ENCODE assay signal across 10 cellular contexts in the genomic region with DNA sequence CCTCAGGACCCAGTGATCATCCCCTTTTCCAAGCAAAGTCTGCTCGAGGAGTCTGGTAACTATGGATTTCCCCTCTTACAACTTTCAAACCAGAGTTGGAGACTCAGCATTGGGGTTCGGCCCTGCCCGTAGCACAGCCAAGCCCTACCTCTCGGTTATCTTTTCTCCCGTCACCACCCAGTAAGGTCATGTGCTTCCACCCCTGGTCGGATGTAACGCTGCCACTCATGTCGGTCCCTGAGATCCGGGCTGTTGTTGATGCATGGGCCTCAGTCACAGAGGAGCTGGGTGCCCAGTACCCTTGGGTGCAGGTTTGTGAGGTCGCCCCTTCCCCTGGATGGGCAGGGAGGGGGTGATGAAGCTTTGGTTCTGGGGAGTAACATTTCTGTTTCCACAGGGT. TPM values are rescaled to one million over a fixed set of nuclear protein-coding genes. Genes with fewer than 3 reads are reported as not detected.
DNase-seq lines count a peak whose midpoint lies in the region; ATAC-seq, FAIRE-seq and TF ChIP-seq lines count a peak whose summit lies in the region.
"Had no signal": no experiment of that assay in that cellular context is flagged by ENCODE, and none has a peak within 500 bp of the region (broad histone marks: within the 10 kb centered on the region; RNA-seq: fewer than 3 reads in every experiment).

No MANE protein-coding gene starts in this region.

- H3K9me3 ChIP-seq in heart left ventricle (no peaks in the 10 kb centered on the region), GM12878 (replicated peaks; ENCODE audit: control insufficient read depth, insufficient read depth, low read length) (no peaks in the 10 kb centered on the region), mesenchymal stem cell (ENCODE audit: control insufficient read depth, low read length) (no peaks in the 10 kb centered on the region), upper lobe of right lung (no peaks in the 10 kb centered on the region)

- CTCF ChIA-PET in GM12878 (lab: Yijun Ruan, JAX): interaction anchor here (1.7 to 5.9 kb wide), 3 partner anchors 12 to 55 kb away, joined by 14 to 103 read pairs (median 23); partner anchors contain the start of gene SIGMAR1

- no TSS peak for BruUV-seq in GM12878 (replicated peaks; lab: Mats Ljungman, UMichigan)

- H3K4me1 ChIP-seq in heart left ventricle: peaks cover 3 to 45% (median 38%) of the 10 kb centered on the region in 12 donors
- H3K4me1 ChIP-seq in GM12878 (ENCODE audit: control insufficient read depth, insufficient read depth, low read length): peaks cover 19% of the 10 kb centered on the region
- H3K4me1 ChIP-seq in mesenchymal stem cell (ENCODE audit: control insufficient read depth, insufficient read depth, low read depth, low read length): peaks cover 33% of the 10 kb centered on the region
- H3K4me1 ChIP-seq in upper lobe of right lung: peaks cover 31% of the 10 kb centered on the region

- DNase-seq in heart left ventricle (no peak), Right ventricle myocardium inferior (ENCODE audit: missing footprints) (no peak), GM12878 (ENCODE audit: low read depth, low spot score) (no peak), mesenchymal stem cell (no peak), upper lobe of right lung (no peak), kidney tubule cell (ENCODE audit: low spot score) (no peak), NCI-H1694 (lab: John Stamatoyannopoulos, UW) (no peak), NCI-H446 treated with DMSO at 0.1 percent for 48 hours (lab: John Stamatoyannopoulos, UW) (no peak)

- 40 to 54% (median 48%) methylated on average over 9 to 10 of the region's 10 CpGs for WGBS in heart left ventricle, 4 donors
- WGBS in GM12878 (ENCODE audit: insufficient coverage, insufficient replicate concordance, low lambda C conversion rate, missing lambda C conversion rate): 73% methylated on average over 10 of the region's 10 CpGs
- WGBS in mesenchymal stem cell: 81% methylated on average over 10 of the region's 10 CpGs

- no peak overlapping the region for H3K18ac ChIP-seq in mesenchymal stem cell (ENCODE audit: low read depth in 1 of 2, low read length in 2 of 2)

- no peaks in the 10 kb centered on the region for H3K27me3 ChIP-seq in heart left ventricle
- no peaks in the 10 kb centered on the region for H3K27me3 ChIP-seq in GM12878 (replicated peaks in 1 of 2; ENCODE audit: control insufficient read depth in 2 of 2, insufficient read depth in 2 of 2, low read length in 1 of 2)
- H3K27me3 ChIP-seq in mesenchymal stem cell (ENCODE audit: control insufficient read depth in 1 of 2, insufficient read depth in 1 of 2, low read length in 2 of 2): no peaks in the 10 kb centered on the region
- no peaks in the 10 kb centered on the region for H3K27me3 ChIP-seq in upper lobe of right lung

- no peak for TF ChIP-seq RAD21 in GM12878 (IDR thresholded peaks at IDR 0.05; ENCODE audit: insufficient read depth, low read depth, low read length)

- no peak overlapping the region for H3K23ac ChIP-seq in mesenchymal stem cell (ENCODE audit: low read length in 2 of 2)

- TF ChIP-seq CTCF in heart left ventricle (IDR thresholded peaks at IDR 0.05): no peak
- TF ChIP-seq CTCF in GM12878 (IDR thresholded peaks at IDR 0.05 in 2 of 3, conservative IDR thresholded peaks at IDR 0.05 in 1 of 3; ENCODE audit: control insufficient read depth in 2 of 3, extremely low read depth in 1 of 3, insufficient read depth in 1 of 3, low read depth in 3 of 3, low read length in 3 of 3): no peak
- TF ChIP-seq CTCF in upper lobe of right lung (IDR thresholded peaks at IDR 0.05): no peak

- peak overlapping the region; percentile 36 for H4K8ac ChIP-seq in mesenchymal stem cell (ENCODE audit: low read length)

- H3K36me3 ChIP-seq in heart left ventricle: peaks cover 0 to 29% (median 21%) of the 10 kb centered on the region in 9 donors
- H3K36me3 ChIP-seq in GM12878 (ENCODE audit: control insufficient read depth in 2 of 2, insufficient read depth in 2 of 2, low read length in 1 of 2): peaks cover 2 to 13% of the 10 kb centered on the region in 2 experiments; a peak in 3 of 4 replicates
- peaks cover 27 to 28% of the 10 kb centered on the region in 2 experiments for H3K36me3 ChIP-seq in mesenchymal stem cell (ENCODE audit: control insufficient read depth in 1 of 2, insufficient read depth in 2 of 2, low read depth in 1 of 2, low read length in 2 of 2)
- peaks cover 18% of the 10 kb centered on the region for H3K36me3 ChIP-seq in upper lobe of right lung

- H3K4me3 ChIP-seq in heart left ventricle (peak overlapping the region; percentile 38 to 96 (median 80)), GM12878 (peak overlapping the region; percentile 74), mesenchymal stem cell (ENCODE audit: insufficient read depth in 1 of 2, low read depth in 1 of 2, low read length in 2 of 2) (peak overlapping the region in 1 of 2 experiments; percentile 86), upper lobe of right lung (peak overlapping the region; percentile 81)

- in situ Hi-C loops in GM12878 (cut with MboI): no loop called here

- H4K20me1 ChIP-seq in GM12878 (ENCODE audit: control insufficient read depth, insufficient read depth): no peaks in the 10 kb centered on the region; the same call in 1 of the 2 replicates

- H2BK15ac ChIP-seq in mesenchymal stem cell (ENCODE audit: low read depth, poor library complexity, severe bottlenecking): no peak overlapping the region

- H2AK5ac ChIP-seq in mesenchymal stem cell (ENCODE audit: low read length, severe bottlenecking): peak overlapping the region; percentile 8

- H3K9ac ChIP-seq in GM12878 (ENCODE audit: control insufficient read depth, insufficient read depth, low read length) (peak overlapping the region; percentile 92), mesenchymal stem cell (ENCODE audit: low read length) (peak overlapping the region; percentile 91)

- H3K79me1 ChIP-seq in mesenchymal stem cell (replicated peaks; ENCODE audit: low read length, poor library complexity, severe bottlenecking): peaks cover 26% of the 10 kb centered on the region

- TF ChIP-seq EP300 in GM12878 (IDR thresholded peaks at IDR 0.05; ENCODE audit: borderline replicate concordance in 1 of 2, control insufficient read depth in 1 of 2, low read depth in 2 of 2, low read length in 2 of 2): no peak

- H3K4me2 ChIP-seq in GM12878 (ENCODE audit: control insufficient read depth, insufficient read depth): peak overlapping the region; percentile 99
- H3K4me2 ChIP-seq in mesenchymal stem cell (ENCODE audit: low read length, poor library complexity, severe bottlenecking): peak overlapping the region; percentile 88

- H2BK12ac ChIP-seq in mesenchymal stem cell (ENCODE audit: low read length in 2 of 2): peak overlapping the region in 1 of 2 experiments; percentile 58

- H3K4ac ChIP-seq in mesenchymal stem cell (ENCODE audit: low read depth in 1 of 2, low read length in 2 of 2): peak overlapping the region in 1 of 2 experiments; percentile 9

- RAD21 ChIA-PET in GM12878 (lab: Charles Lee; ENCODE audit: unreplicated experiment): interaction anchor here (3.0 kb wide), 1 partner anchor 10 kb away, joined by 14 read pairs; the partner anchor contains the start of gene SIGMAR1

- no peak overlapping the region for H2BK5ac ChIP-seq in mesenchymal stem cell (ENCODE audit: low read depth, low read length, poor library complexity, severe bottlenecking)

- POLR2A ChIA-PET in GM12878 (lab: Charles Lee): interaction anchor here (1.3 to 3.4 kb wide), 4 partner anchors 9 to 27 kb away, joined by 3 to 25 read pairs (median 5); partner anchors contain the start of genes DCTN3 and SIGMAR1

- SMC1A ChIA-PET in GM12878 (lab: Charles Lee; ENCODE audit: uncharacterized antibody, unreplicated experiment): no interaction called here

- no peak for FAIRE-seq in GM12878 (lab: Jason Lieb, UNC)

- ATAC-seq in heart left ventricle (no peak), Right ventricle myocardium inferior (no peak), GM12878 (no peak), upper lobe of right lung (no peak)

- intact Hi-C loops in heart left ventricle (cut with DNase I): no loop called here
- intact Hi-C loops in Right ventricle myocardium inferior (cut with DNase I): no loop called here
- intact Hi-C loops in GM12878 (cut with micrococcal nuclease; ENCODE audit: unreplicated experiment): no loop called here
- intact Hi-C loops in upper lobe of right lung (cut with DNase I): no loop called here

- H3K79me2 ChIP-seq in GM12878 (ENCODE audit: control insufficient read depth, insufficient read depth, low read length): peaks cover 17% of the 10 kb centered on the region

- H3K27ac ChIP-seq in heart left ventricle (peak overlapping the region in 10 of 12 donors; percentile 87 to 96 (median 93)), GM12878 (ENCODE audit: control insufficient read depth, insufficient read depth) (peak overlapping the region; percentile 78), mesenchymal stem cell (ENCODE audit: low read length, poor library complexity, severe bottlenecking) (no peak overlapping the region), upper lobe of right lung (peak overlapping the region; percentile 86)

- TF ChIP-seq POLR2A in heart left ventricle (IDR thresholded peaks at IDR 0.05) (no peak), GM12878 (IDR thresholded peaks at IDR 0.05; ENCODE audit: low read depth, low read length) (no peak)

- H2AFZ ChIP-seq in GM12878 (ENCODE audit: control insufficient read depth, low read depth, low read length) (no peak overlapping the region), mesenchymal stem cell (ENCODE audit: low read depth, low read length) (no peak overlapping the region)

- no peak overlapping the region for H2BK120ac ChIP-seq in mesenchymal stem cell (ENCODE audit: low read depth, low read length)

- peak overlapping the region in 1 of 2 experiments; percentile 86 for H3K14ac ChIP-seq in mesenchymal stem cell (ENCODE audit: low read length in 2 of 2)

- H4K91ac ChIP-seq in mesenchymal stem cell (ENCODE audit: low read length): peak overlapping the region; percentile 19

RNA-seq across cellular contexts. Expression of gene GALT, which starts 1.2 kb away (rescaled TPM):
- total RNA-seq in heart left ventricle: 10 to 100 TPM; 33.2 to 67.9 (median 41.2) TPM
- polyA plus RNA-seq in heart left ventricle: 10 to 100 TPM; 16.8 to 44.5 TPM
- 54.1 TPM for total RNA-seq in Right ventricle myocardium inferior
- total RNA-seq in GM12878 (2013; cell fraction: nucleolus; rRNA removed): 127 and 128 TPM in 2 replicates
- total RNA-seq in GM12878 (2014; rRNA removed): 30.3 and 31.0 TPM in 2 replicates
- 9.3 and 10.3 TPM in 2 replicates for total RNA-seq in GM12878 (2014; rRNA removed; fragmentation: Illumina TruSeq; extraction: Trizol)
- total RNA-seq in GM12878 (2021): 26.2 and 30.8 TPM in 2 replicates
- polyA plus RNA-seq in GM12878 (2011; ENCODE audit: low read depth): 15.7 TPM
- polyA plus RNA-seq in GM12878 (2011; rRNA removed): 10.5 and 21.6 TPM in 2 replicates
- 15.5 and 19.7 TPM in 2 replicates for polyA plus RNA-seq in GM12878 (2011; cell fraction: cytosol; rRNA removed)
- polyA plus RNA-seq in GM12878 (2011; cell fraction: nucleus; rRNA removed): 216 and 276 TPM in 2 replicates
- 23.4 and 28.6 TPM in 2 replicates for polyA plus RNA-seq in GM12878 (2012)
- 14.5 and 16.9 TPM in 2 replicates for polyA plus RNA-seq in GM12878 (2014; fragmentation: Illumina TruSeq; extraction: Trizol)
- 10 to 100 TPM; 22.8 to 24.9 TPM for polyA plus RNA-seq in GM12878 (2014; fragmentation: Nextera tagmentation; extraction: Ambion mirVana)
- 30.2 and 41.6 TPM in 2 replicates for polyA plus RNA-seq in GM12878 (2014; rRNA removed)
- polyA plus RNA-seq in GM12878 (2016; fragmentation: Nextera tagmentation; extraction: Ambion mirVana): 10 to 100 TPM; 28.8 to 34.1 TPM
- 19.0 and 27.7 TPM in 2 replicates for polyA minus RNA-seq in GM12878 (2011; rRNA and poly(A)+ RNA removed)
- polyA minus RNA-seq in GM12878 (2011; cell fraction: cytosol; rRNA and poly(A)+ RNA removed): 6.3 and 7.0 TPM in 2 replicates
- 82.2 and 106 TPM in 2 replicates for polyA minus RNA-seq in GM12878 (2011; cell fraction: nucleus; rRNA and poly(A)+ RNA removed)
- 28.6 TPM for polyA plus RNA-seq in mesenchymal stem cell (2013, experiment 1 of 2)
- polyA plus RNA-seq in mesenchymal stem cell (2013, experiment 2 of 2): 26.5 TPM
- total RNA-seq in upper lobe of right lung: 47.6 TPM

RNA-seq across cellular contexts. Expression of gene IL11RA, which starts 4.3 kb away (rescaled TPM):
- total RNA-seq in heart left ventricle (100 to 1,000 TPM in 1 of 9 donors, 10 to 100 TPM in 8; 32.4 to 113 (median 50.1) TPM), Right ventricle myocardium inferior (43.6 TPM), GM12878 (2014; rRNA removed) (1.5 and 2.9 TPM in 2 replicates), GM12878 (2014; rRNA removed; fragmentation: Illumina TruSeq; extraction: Trizol) (1.7 and 2.6 TPM in 2 replicates), GM12878 (2021) (4.8 and 5.8 TPM in 2 replicates), upper lobe of right lung (18.7 TPM)
- polyA plus RNA-seq in heart left ventricle (10 to 100 TPM; 20.8 to 23.3 TPM), GM12878 (2011; rRNA removed) (3.5 and 5.7 TPM in 2 replicates), GM12878 (2014; fragmentation: Illumina TruSeq; extraction: Trizol) (2.6 and 2.8 TPM in 2 replicates), GM12878 (2014; fragmentation: Nextera tagmentation; extraction: Ambion mirVana) (under 1 TPM; 0.32 to 0.47 TPM), GM12878 (2014; rRNA removed) (5.2 and 5.7 TPM in 2 replicates), GM12878 (2016; fragmentation: Nextera tagmentation; extraction: Ambion mirVana) (1 to 10 TPM; 1.1 to 1.5 TPM)
- total RNA-seq in GM12878 (2013; cell fraction: nucleolus; rRNA removed): 26.1 and 28.4 TPM in 2 replicates
- polyA plus RNA-seq in GM12878 (2011; ENCODE audit: low read depth): 3.8 TPM
- 3.7 and 5.0 TPM in 2 replicates for polyA plus RNA-seq in GM12878 (2011; cell fraction: cytosol; rRNA removed)
- polyA plus RNA-seq in GM12878 (2011; cell fraction: nucleus; rRNA removed): 66.8 and 68.7 TPM in 2 replicates
- polyA plus RNA-seq in GM12878 (2012): 7.6 and 9.9 TPM in 2 replicates
- polyA minus RNA-seq in GM12878 (2011; rRNA and poly(A)+ RNA removed): 1.8 and 3.3 TPM in 2 replicates
- polyA minus RNA-seq in GM12878 (2011; cell fraction: cytosol; rRNA and poly(A)+ RNA removed): 1.2 and 2.2 TPM in 2 replicates
- 7.6 and 19.1 TPM in 2 replicates for polyA minus RNA-seq in GM12878 (2011; cell fraction: nucleus; rRNA and poly(A)+ RNA removed)
- 13.4 TPM for polyA plus RNA-seq in mesenchymal stem cell (2013, experiment 1 of 2)
- 13.5 TPM for polyA plus RNA-seq in mesenchymal stem cell (2013, experiment 2 of 2)

RNA-seq across cellular contexts. Expression of gene SIGMAR1, which starts 10.1 kb away (rescaled TPM):
- total RNA-seq in heart left ventricle: 10 to 100 TPM; 17.0 to 40.8 (median 24.9) TPM
- polyA plus RNA-seq in heart left ventricle: 10 to 100 TPM; 21.1 to 55.3 TPM
- 25.6 TPM for total RNA-seq in Right ventricle myocardium inferior
- 24.8 and 27.0 TPM in 2 replicates for total RNA-seq in GM12878 (2013; cell fraction: nucleolus; rRNA removed)
- total RNA-seq in GM12878 (2014; rRNA removed): 65.4 and 77.9 TPM in 2 replicates
- 38.6 and 44.3 TPM in 2 replicates for total RNA-seq in GM12878 (2014; rRNA removed; fragmentation: Illumina TruSeq; extraction: Trizol)
- total RNA-seq in GM12878 (2021): 61.5 and 63.0 TPM in 2 replicates
- polyA plus RNA-seq in GM12878 (2011; ENCODE audit: low read depth): 16.1 TPM
- polyA plus RNA-seq in GM12878 (2011; rRNA removed): 7.6 and 12.9 TPM in 2 replicates
- polyA plus RNA-seq in GM12878 (2011; cell fraction: cytosol; rRNA removed): 21.5 and 23.4 TPM in 2 replicates
- 13.0 and 13.5 TPM in 2 replicates for polyA plus RNA-seq in GM12878 (2011; cell fraction: nucleus; rRNA removed)
- 25.7 and 30.6 TPM in 2 replicates for polyA plus RNA-seq in GM12878 (2012)
- 64.7 and 76.0 TPM in 2 replicates for polyA plus RNA-seq in GM12878 (2014; fragmentation: Illumina TruSeq; extraction: Trizol)
- polyA plus RNA-seq in GM12878 (2014; fragmentation: Nextera tagmentation; extraction: Ambion mirVana): 10 to 100 TPM in 1 of 2 experiments, 1 to 10 TPM in 1; 7.1 to 19.6 TPM
- 81.4 and 82.9 TPM in 2 replicates for polyA plus RNA-seq in GM12878 (2014; rRNA removed)
- polyA plus RNA-seq in GM12878 (2016; fragmentation: Nextera tagmentation; extraction: Ambion mirVana): 100 to 1,000 TPM; 110 to 133 TPM
- polyA minus RNA-seq in GM12878 (2011; rRNA and poly(A)+ RNA removed): 13.1 and 18.7 TPM in 2 replicates
- 6.5 and 10.2 TPM in 2 replicates for polyA minus RNA-seq in GM12878 (2011; cell fraction: cytosol; rRNA and poly(A)+ RNA removed)
- polyA minus RNA-seq in GM12878 (2011; cell fraction: nucleus; rRNA and poly(A)+ RNA removed): 11.7 and 17.3 TPM in 2 replicates
- 83.0 TPM for polyA plus RNA-seq in mesenchymal stem cell (2013, experiment 1 of 2)
- polyA plus RNA-seq in mesenchymal stem cell (2013, experiment 2 of 2): 83.4 TPM
- total RNA-seq in upper lobe of right lung: 40.5 TPM

RNA-seq across cellular contexts. Expression of gene CCL27, which starts 14.8 kb away (rescaled TPM):
- total RNA-seq in heart left ventricle: under 1 TPM in 2 of 9 donors, not detected in 7; 0.35 to 0.40 TPM
- polyA plus RNA-seq in heart left ventricle: under 1 TPM in 1 of 2 donors, not detected in 1; 0.57 TPM
- total RNA-seq in Right ventricle myocardium inferior: not detected
- not detected in 2 replicates for total RNA-seq in GM12878 (2013; cell fraction: nucleolus; rRNA removed)
- not detected in 2 replicates for total RNA-seq in GM12878 (2014; rRNA removed)
- not detected in 2 replicates for total RNA-seq in GM12878 (2014; rRNA removed; fragmentation: Illumina TruSeq; extraction: Trizol)
- total RNA-seq in GM12878 (2021): not detected in 2 replicates
- polyA plus RNA-seq in GM12878 (2011; ENCODE audit: low read depth): not detected
- not detected in 2 replicates for polyA plus RNA-seq in GM12878 (2011; rRNA removed)
- 0.15 and 0.25 TPM in 2 replicates for polyA plus RNA-seq in GM12878 (2011; cell fraction: cytosol; rRNA removed)
- polyA plus RNA-seq in GM12878 (2011; cell fraction: nucleus; rRNA removed): 0.34 and 1.1 TPM in 2 replicates
- polyA plus RNA-seq in GM12878 (2012): not detected in 2 replicates
- not detected in 2 replicates for polyA plus RNA-seq in GM12878 (2014; fragmentation: Illumina TruSeq; extraction: Trizol)
- under 1 TPM in 1 of 2 experiments, not detected in 1; 0.45 TPM for polyA plus RNA-seq in GM12878 (2014; fragmentation: Nextera tagmentation; extraction: Ambion mirVana)
- not detected in 2 replicates for polyA plus RNA-seq in GM12878 (2014; rRNA removed)
- polyA plus RNA-seq in GM12878 (2016; fragmentation: Nextera tagmentation; extraction: Ambion mirVana): not detected
- 0.37 TPM in 1 of 2 replicates, not detected in the other for polyA minus RNA-seq in GM12878 (2011; rRNA and poly(A)+ RNA removed)
- not detected in 2 replicates for polyA minus RNA-seq in GM12878 (2011; cell fraction: cytosol; rRNA and poly(A)+ RNA removed)
- polyA minus RNA-seq in GM12878 (2011; cell fraction: nucleus; rRNA and poly(A)+ RNA removed): not detected in 2 replicates
- polyA plus RNA-seq in mesenchymal stem cell (2013, experiment 1 of 2): not detected
- polyA plus RNA-seq in mesenchymal stem cell (2013, experiment 2 of 2): 0.10 TPM
- not detected for total RNA-seq in upper lobe of right lung
- total RNA-seq: LHCN-M2, subcutaneous adipose tissue had no signal

RNA-seq across cellular contexts. Expression of gene ARID3C, which starts 18.8 kb away (rescaled TPM):
- under 1 TPM in 1 of 9 donors, not detected in 8; 0.20 TPM for total RNA-seq in heart left ventricle
- polyA plus RNA-seq in heart left ventricle: not detected
- total RNA-seq in Right ventricle myocardium inferior: not detected
- 0.38 TPM in 1 of 2 replicates, not detected in the other for total RNA-seq in GM12878 (2013; cell fraction: nucleolus; rRNA removed)
- total RNA-seq in GM12878 (2014; rRNA removed): not detected in 2 replicates
- total RNA-seq in GM12878 (2014; rRNA removed; fragmentation: Illumina TruSeq; extraction: Trizol): not detected in 2 replicates
- 0.24 TPM in 1 of 2 replicates, not detected in the other for total RNA-seq in GM12878 (2021)
- polyA plus RNA-seq in GM12878 (2011; ENCODE audit: low read depth): not detected
- not detected in 2 replicates for polyA plus RNA-seq in GM12878 (2011; rRNA removed)
- not detected in 2 replicates for polyA plus RNA-seq in GM12878 (2011; cell fraction: cytosol; rRNA removed)
- 0.07 TPM in 1 of 2 replicates, not detected in the other for polyA plus RNA-seq in GM12878 (2011; cell fraction: nucleus; rRNA removed)
- not detected in 2 replicates for polyA plus RNA-seq in GM12878 (2012)
- not detected in 2 replicates for polyA plus RNA-seq in GM12878 (2014; fragmentation: Illumina TruSeq; extraction: Trizol)
- polyA plus RNA-seq in GM12878 (2014; fragmentation: Nextera tagmentation; extraction: Ambion mirVana): not detected
- not detected in 2 replicates for polyA plus RNA-seq in GM12878 (2014; rRNA removed)
- not detected for polyA plus RNA-seq in GM12878 (2016; fragmentation: Nextera tagmentation; extraction: Ambion mirVana)
- not detected in 2 replicates for polyA minus RNA-seq in GM12878 (2011; rRNA and poly(A)+ RNA removed)
- not detected in 2 replicates for polyA minus RNA-seq in GM12878 (2011; cell fraction: cytosol; rRNA and poly(A)+ RNA removed)
- not detected in 2 replicates for polyA minus RNA-seq in GM12878 (2011; cell fraction: nucleus; rRNA and poly(A)+ RNA removed)
- 0.04 TPM for polyA plus RNA-seq in mesenchymal stem cell (2013, experiment 1 of 2)
- polyA plus RNA-seq in mesenchymal stem cell (2013, experiment 2 of 2): 0.04 TPM
- not detected for total RNA-seq in upper lobe of right lung
- total RNA-seq: subcutaneous adipose tissue had no signal
